Comparison of ENCODE assay signal across 7 cellular contexts in the genomic region with DNA sequence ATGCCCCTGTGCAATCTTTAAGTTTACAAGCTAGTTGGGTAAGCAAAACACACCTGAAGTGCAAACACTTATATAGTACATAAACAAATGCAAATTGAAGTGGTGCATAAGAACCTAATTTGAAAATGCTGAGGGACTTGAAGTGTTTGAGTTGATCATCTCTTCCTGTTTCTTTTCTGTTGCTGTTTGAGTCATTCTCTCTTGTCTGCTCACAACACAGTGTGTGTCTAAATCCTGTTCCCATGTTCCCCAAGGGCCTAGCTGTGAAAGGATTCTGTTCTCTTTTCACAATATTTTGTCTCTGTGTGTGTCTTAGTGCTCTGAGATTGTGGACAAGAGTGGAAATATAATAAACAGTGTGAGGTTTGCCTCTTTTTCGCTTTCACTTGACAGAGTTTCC. TPM values are rescaled to one million over a fixed set of nuclear protein-coding genes. Genes with fewer than 3 reads are reported as not detected.
A peak's percentile ranks its signal among the peaks of the same experiment; 100 is the strongest.
DNase-seq lines count a peak whose midpoint lies in the region; ATAC-seq and TF ChIP-seq lines count a peak whose summit lies in the region.

No MANE protein-coding gene starts in this region.

- no peaks in the 10 kb centered on the region for H3K9me3 Mint-ChIP-seq in naive thymus-derived CD8-positive, alpha-beta T cell

- DNase-seq in naive thymus-derived CD8-positive, alpha-beta T cell: no peak
- DNase-seq in DMS79 treated with DMSO at 0.1 percent for 48 hours (lab: John Stamatoyannopoulos, UW): no peak
- DNase-seq in omental fat pad (ENCODE audit: low spot score): no peak
- DNase-seq in islet precursor cell: no peak

- 0 out of 2 replicates have a peak overlapping the region, but pooled peaks have one; percentile 4 for H2AFZ ChIP-seq in KMS-11 (ENCODE audit: low read depth)

- H3K79me2 ChIP-seq in KMS-11 (ENCODE audit: insufficient read depth, low read depth): no peaks in the 10 kb centered on the region

- ATAC-seq in GM18867 (IDR thresholded peaks at IDR 0.05; ENCODE audit: unreplicated experiment) (peak; percentile 62), GM21825 (IDR thresholded peaks at IDR 0.05; ENCODE audit: unreplicated experiment) (peak; percentile 69), omental fat pad (ENCODE audit: low FRiP score) (no peak)
- peak; percentile 33 to 41 for ATAC-seq in naive thymus-derived CD8-positive, alpha-beta T cell

- H3K4me3 ChIP-seq in KMS-11 (IDR thresholded peaks at IDR 0.05; ENCODE audit: insufficient read depth, low read depth, low read length): peak overlapping the region; percentile 66

- no peak overlapping the region for H3K4me3 Mint-ChIP-seq in naive thymus-derived CD8-positive, alpha-beta T cell

- H3K36me3 Mint-ChIP-seq in naive thymus-derived CD8-positive, alpha-beta T cell: peaks cover 16 to 33% (median 25%) of the 10 kb centered on the region in 3 donors

- peaks cover 38% of the 10 kb centered on the region for H3K4me1 ChIP-seq in KMS-11 (ENCODE audit: low read depth, poor library complexity, severe bottlenecking)

- no peak overlapping the region for H3K9ac ChIP-seq in KMS-11

- no peak for TF ChIP-seq CTCF in KMS-11 (conservative IDR thresholded peaks at IDR 0.05; ENCODE audit: low read depth, low read length)
- TF ChIP-seq CTCF in omental fat pad (IDR thresholded peaks at IDR 0.05): no peak

- H4K20me1 ChIP-seq in KMS-11 (ENCODE audit: insufficient read depth): no peaks in the 10 kb centered on the region

- H3K4me2 ChIP-seq in KMS-11: peak overlapping the region; percentile 44

- H3K27ac ChIP-seq in KMS-11: peak overlapping the region; percentile 34; the same call in 1 of the 2 replicates

- no peak overlapping the region for H3K27ac Mint-ChIP-seq in naive thymus-derived CD8-positive, alpha-beta T cell

- no peaks in the 10 kb centered on the region for H3K27me3 Mint-ChIP-seq in naive thymus-derived CD8-positive, alpha-beta T cell

- peaks cover 0 to 40% (median 34%) of the 10 kb centered on the region in 4 donors for H3K4me1 Mint-ChIP-seq in naive thymus-derived CD8-positive, alpha-beta T cell

- H3K36me3 ChIP-seq in KMS-11 (ENCODE audit: insufficient read depth): no peaks in the 10 kb centered on the region

- POLR2A ChIA-PET in naive thymus-derived CD8-positive, alpha-beta T cell (lab: Charles Lee): interaction anchor here (0.7 to 2.5 kb wide), 6 partner anchors 16 to 223 kb away, joined by 3 to 10 read pairs (median 4); no protein-coding TSS in a partner anchor

- H3K27me3 ChIP-seq in KMS-11 (ENCODE audit: insufficient read depth, low read depth): no peaks in the 10 kb centered on the region

RNA-seq across cellular contexts. Expression of gene CD96, which starts 6.1 kb away (rescaled TPM):
- total RNA-seq in naive thymus-derived CD8-positive, alpha-beta T cell: 100 to 1,000 TPM; 316 to 330 TPM
- polyA plus RNA-seq in naive thymus-derived CD8-positive, alpha-beta T cell: 100 to 1,000 TPM; 258 to 291 (median 265) TPM
- total RNA-seq in omental fat pad: 1 to 10 TPM; 3.8 to 5.0 (median 4.2) TPM

RNA-seq across cellular contexts. Expression of gene ZBED2, which starts 47.1 kb away (rescaled TPM):
- under 1 TPM in 1 of 2 experiments, not detected in 1; 0.16 TPM for total RNA-seq in naive thymus-derived CD8-positive, alpha-beta T cell
- 1 to 10 TPM in 2 of 3 donors, under 1 TPM in 1; 0.30 to 1.9 (median 1.1) TPM for polyA plus RNA-seq in naive thymus-derived CD8-positive, alpha-beta T cell
- under 1 TPM in 1 of 4 donors, not detected in 3; 0.56 TPM for total RNA-seq in omental fat pad

Comparison
In these comparisons a context has a peak if more than half of its experiments do, and no peak if none do; other contexts are left out.
1. RNA of gene CD96, which starts 6.1 kb away (total RNA-seq): 316 to 330 TPM in naive thymus-derived CD8-positive, alpha-beta T cell; 3.8 to 5.0 TPM in omental fat pad; every median in the first group is over 10 times any median in the second.